Comparison of ENCODE assay signal across 8 cellular contexts in genomic region chr13:48302920-48303330, GRCh38. TPM values are rescaled to one million over a fixed set of nuclear protein-coding genes. Genes with fewer than 3 reads are reported as not detected.
DNase-seq lines count a peak whose midpoint lies in the region; ATAC-seq and TF ChIP-seq lines count a peak whose summit lies in the region.

No MANE protein-coding gene starts in this region.

- peak overlapping the region; percentile 99 for H3K27ac ChIP-seq in rectal smooth muscle tissue (ENCODE audit: low read depth, low read length)

- peaks cover 3% of the 10 kb centered on the region for H3K4me1 ChIP-seq in rectal smooth muscle tissue (ENCODE audit: control insufficient read depth, insufficient read depth, low read length)

- no peaks in the 10 kb centered on the region for H3K27me3 Mint-ChIP-seq in activated T-cell treated with anti-CD3 and anti-CD28 coated beads, Interleukin-2, amount 50 U/mL, for 24 hours

- TF ChIP-seq CTCF in fibroblast of the aortic adventitia (IDR thresholded peaks at IDR 0.05; ENCODE audit: insufficient read depth, low read length): no peak

- no peak; the same call in 1 of the 3 replicates for ATAC-seq in SK-N-SH treated with all-trans-retinoic acid at 6 μM for 48 hours
- no peak for ATAC-seq in HG02840 (IDR thresholded peaks at IDR 0.05; ENCODE audit: low FRiP score, unreplicated experiment)

- H3K36me3 Mint-ChIP-seq in activated T-cell treated with anti-CD3 and anti-CD28 coated beads, Interleukin-2, amount 50 U/mL, for 24 hours (ENCODE audit: low read depth): peaks cover 29% of the 10 kb centered on the region

- no peaks in the 10 kb centered on the region for H3K9me3 Mint-ChIP-seq in activated T-cell treated with anti-CD3 and anti-CD28 coated beads, Interleukin-2, amount 50 U/mL, for 24 hours

- peaks cover 31% of the 10 kb centered on the region for H3K4me1 Mint-ChIP-seq in activated T-cell treated with anti-CD3 and anti-CD28 coated beads, Interleukin-2, amount 50 U/mL, for 24 hours (ENCODE audit: low read depth)

- H3K9ac ChIP-seq in rectal smooth muscle tissue (ENCODE audit: low read length): peak overlapping the region; percentile 84

- peak overlapping the region; percentile 83 for H3K4me3 ChIP-seq in fibroblast of the aortic adventitia (ENCODE audit: low read depth, low read length)
- peak overlapping the region; percentile 98 for H3K4me3 ChIP-seq in rectal smooth muscle tissue (ENCODE audit: low read length)

- peak overlapping the region; percentile 98 for H3K4me3 Mint-ChIP-seq in activated T-cell treated with anti-CD3 and anti-CD28 coated beads, Interleukin-2, amount 50 U/mL, for 24 hours

- no peak for DNase-seq in activated T-cell treated with anti-CD3 and anti-CD28 coated beads, Interleukin-2, amount 50 U/mL, for 24 hours
- DNase-seq in activated T-cell treated with anti-CD3 and anti-CD28 coated beads, Interleukin-2, amount 50 U/mL, for 48 hours: no peak
- peak; percentile 62 for DNase-seq in fibroblast of the aortic adventitia (ENCODE audit: low read depth)
- DNase-seq in middle frontal gyrus (ENCODE audit: extremely low spot score, low spot score): no peak
- no peak for DNase-seq in cerebellar nuclear complex (lab: John Stamatoyannopoulos, UW)

- H3K27me3 ChIP-seq in rectal smooth muscle tissue (ENCODE audit: control insufficient read depth, insufficient read depth, low read length): no peaks in the 10 kb centered on the region

- peak overlapping the region; percentile 95 for H3K27ac Mint-ChIP-seq in activated T-cell treated with anti-CD3 and anti-CD28 coated beads, Interleukin-2, amount 50 U/mL, for 24 hours

- H3K36me3 ChIP-seq in rectal smooth muscle tissue (ENCODE audit: control insufficient read depth, insufficient read depth, low read length): no peaks in the 10 kb centered on the region

TF ChIP-seq in SK-N-SH treated with all-trans-retinoic acid at 6 μM for 48 hours, 23 proteins besides CTCF, POLR2A, EP300 and RAD21:
- TF ChIP-seq ZFP3 (CRISPR knock-in tag; IDR thresholded peaks at IDR 0.05) (peak; percentile 92), SNAI2 (CRISPR knock-in tag; IDR thresholded peaks at IDR 0.05) (no peak)

RNA-seq across cellular contexts. Expression of gene RB1, which starts 0.6 kb away (rescaled TPM):
- 23.3 and 48.4 TPM in 2 replicates for total RNA-seq in fibroblast of the aortic adventitia (ENCODE audit: low replicate concordance)
